ENCODE assay signal across 8 cellular contexts in genomic region chr17:40121191-40121885, GRCh38. TPM values are rescaled to one million over a fixed set of nuclear protein-coding genes. Genes with fewer than 3 reads are reported as not detected.
A peak's percentile ranks its signal among the peaks of the same experiment; 100 is the strongest.
DNase-seq lines count a peak whose midpoint lies in the region; ATAC-seq and TF ChIP-seq lines count a peak whose summit lies in the region.

No MANE protein-coding gene starts in this region.

- peak overlapping the region; percentile 36 for H3K27ac ChIP-seq in adipose tissue (ENCODE audit: low read depth, low read length)
- peak overlapping the region; percentile 94 for H3K27ac ChIP-seq in left ventricle myocardium inferior (replicated peaks)

- ATAC-seq in GM18873 (IDR thresholded peaks at IDR 0.05; ENCODE audit: low FRiP score, unreplicated experiment), result no peak

- DNase-seq in BE2C (peak; percentile 74), GM19238 (ENCODE audit: insufficient read length, low spot score) (peak; percentile 45), NCI-H345 (lab: John Stamatoyannopoulos, UW) (peak; percentile 53), left ventricle myocardium inferior (peak; percentile 51), posterior cingulate gyrus (peak in 8 of 10 donors; percentile 38 to 92 (median 62))
- no peak for DNase-seq in effector CD8-positive, alpha-beta T cell (lab: John Stamatoyannopoulos, UW)

- H3K36me3 ChIP-seq in BE2C (peaks cover 12% of the 10 kb centered on the region), left ventricle myocardium inferior (peaks cover 3% of the 10 kb centered on the region)

- H3K27me3 ChIP-seq in BE2C (no peaks in the 10 kb centered on the region), left ventricle myocardium inferior (ENCODE audit: low read depth) (no peaks in the 10 kb centered on the region)

- intact Hi-C loops in left ventricle myocardium inferior (cut with micrococcal nuclease), result no loop called here
- intact Hi-C loops in posterior cingulate gyrus (cut with DNase I), result loop anchor here (1.0 kb wide), 1 partner anchor 8 kb away; no protein-coding TSS in a partner anchor

- WGBS in adipose tissue, 3 donors, result 1% methylated on average over 37 to 51 of the region's 51 CpGs

- H3K4me1 ChIP-seq in BE2C (no peaks in the 10 kb centered on the region), left ventricle myocardium inferior (peaks cover 59% of the 10 kb centered on the region)

- H3K9me3 ChIP-seq in BE2C (no peaks in the 10 kb centered on the region), left ventricle myocardium inferior (replicated peaks) (no peaks in the 10 kb centered on the region)

- TF ChIP-seq CTCF in BE2C (IDR thresholded peaks at IDR 0.05; ENCODE audit: low read depth, low read length) (no peak), left ventricle myocardium inferior (IDR thresholded peaks at IDR 0.05; ENCODE audit: borderline replicate concordance) (no peak)

- H3K4me3 ChIP-seq in BE2C (ENCODE audit: low read depth, low read length) (peak overlapping the region; percentile 91), left ventricle myocardium inferior (peak overlapping the region; percentile 98)

RNA-seq across cellular contexts. Expression of gene MSL1, which starts 0.4 kb away (rescaled TPM):
- 119 TPM for polyA plus RNA-seq in BE2C (2012; ENCODE audit: insufficient read depth, insufficient read length, low read depth)
- polyA plus RNA-seq in adipose tissue, result 10 to 100 TPM; 33.8 to 88.4 (median 62.1) TPM
- 39.8 TPM for total RNA-seq in left ventricle myocardium inferior

RNA-seq across cellular contexts. Expression of gene CASC3, which starts 19.0 kb away (rescaled TPM):
- polyA plus RNA-seq in BE2C (2012; ENCODE audit: insufficient read depth, insufficient read length, low read depth), result 128 TPM
- polyA plus RNA-seq in adipose tissue, result 10 to 100 TPM; 28.0 to 62.2 (median 43.2) TPM
- 44.0 TPM for total RNA-seq in left ventricle myocardium inferior

RNA-seq across cellular contexts. Expression of gene NR1D1, which starts 20.9 kb away (rescaled TPM):
- polyA plus RNA-seq in BE2C (2012; ENCODE audit: insufficient read depth, insufficient read length, low read depth), result 24.5 TPM
- polyA plus RNA-seq in adipose tissue, result 10 to 100 TPM in 2 of 3 donors, 1 to 10 TPM in 1; 7.3 to 20.7 (median 15.0) TPM
- total RNA-seq in left ventricle myocardium inferior, result 19.1 TPM

RNA-seq across cellular contexts. Expression of gene RAPGEFL1, which starts 55.9 kb away (rescaled TPM):
- 9.8 TPM for polyA plus RNA-seq in BE2C (2012; ENCODE audit: insufficient read depth, insufficient read length, low read depth)
- polyA plus RNA-seq in adipose tissue, result 1 to 10 TPM; 4.0 to 5.8 (median 4.5) TPM
- total RNA-seq in left ventricle myocardium inferior, result 3.7 TPM

RNA-seq across cellular contexts. Expression of gene THRA, which starts 58.6 kb away (rescaled TPM):
- polyA plus RNA-seq in BE2C (2012; ENCODE audit: insufficient read depth, insufficient read length, low read depth), result 233 TPM
- polyA plus RNA-seq in adipose tissue, result 10 to 100 TPM; 22.5 to 64.0 (median 60.6) TPM
- 78.3 TPM for total RNA-seq in left ventricle myocardium inferior
